1 cellular context compared by ENCODE assay signal in the genomic region with DNA sequence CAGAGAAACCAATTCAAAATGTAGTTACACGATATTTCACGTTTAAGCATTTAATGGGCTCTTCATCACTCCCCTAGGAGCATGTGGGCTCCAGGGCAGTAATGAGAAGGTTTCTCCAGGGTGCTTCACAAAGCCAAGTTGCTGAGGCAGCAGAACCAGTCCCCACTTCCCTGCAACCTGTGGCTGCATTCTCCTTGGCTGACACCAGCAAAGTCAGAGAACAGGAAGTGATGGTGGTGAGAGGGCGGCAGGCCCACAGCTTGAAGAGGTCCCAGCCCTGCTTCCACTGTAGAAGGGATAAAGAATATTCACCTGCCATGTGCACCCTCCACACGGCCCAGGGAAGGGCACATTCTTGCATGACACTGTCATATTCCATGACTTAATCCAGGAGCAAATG.
TF ChIP-seq lines count a peak whose summit lies in the region.

No MANE protein-coding gene starts in this region.

TF ChIP-seq in HepG2, 621 proteins besides CTCF, POLR2A, EP300 and RAD21 (continued from another document):
- TF ChIP-seq, protein P1, sequence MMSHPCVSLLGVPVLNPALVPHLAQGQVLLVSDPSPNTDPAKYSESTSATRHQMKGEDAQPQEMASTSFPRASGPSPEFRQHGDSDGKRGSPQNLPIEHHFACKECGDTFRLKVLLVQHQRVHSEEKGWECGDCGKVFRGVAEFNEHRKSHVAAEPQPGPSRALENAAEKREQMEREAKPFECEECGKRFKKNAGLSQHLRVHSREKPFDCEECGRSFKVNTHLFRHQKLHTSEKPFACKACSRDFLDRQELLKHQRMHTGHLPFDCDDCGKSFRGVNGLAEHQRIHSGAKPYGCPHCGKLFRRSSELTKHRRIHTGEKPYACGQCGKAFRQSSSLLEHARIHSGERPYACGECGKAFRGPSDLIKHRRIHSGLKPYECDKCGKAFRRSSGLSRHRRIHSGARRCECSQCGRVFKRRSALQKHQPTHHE (CRISPR knock-in tag; IDR thresholded peaks at IDR 0.05; ENCODE audit: borderline replicate concordance): no peak
TF ChIP-seq in HepG2: peak in this region for 1.
